8 cellular contexts compared by ENCODE assay signal in the genomic region with DNA sequence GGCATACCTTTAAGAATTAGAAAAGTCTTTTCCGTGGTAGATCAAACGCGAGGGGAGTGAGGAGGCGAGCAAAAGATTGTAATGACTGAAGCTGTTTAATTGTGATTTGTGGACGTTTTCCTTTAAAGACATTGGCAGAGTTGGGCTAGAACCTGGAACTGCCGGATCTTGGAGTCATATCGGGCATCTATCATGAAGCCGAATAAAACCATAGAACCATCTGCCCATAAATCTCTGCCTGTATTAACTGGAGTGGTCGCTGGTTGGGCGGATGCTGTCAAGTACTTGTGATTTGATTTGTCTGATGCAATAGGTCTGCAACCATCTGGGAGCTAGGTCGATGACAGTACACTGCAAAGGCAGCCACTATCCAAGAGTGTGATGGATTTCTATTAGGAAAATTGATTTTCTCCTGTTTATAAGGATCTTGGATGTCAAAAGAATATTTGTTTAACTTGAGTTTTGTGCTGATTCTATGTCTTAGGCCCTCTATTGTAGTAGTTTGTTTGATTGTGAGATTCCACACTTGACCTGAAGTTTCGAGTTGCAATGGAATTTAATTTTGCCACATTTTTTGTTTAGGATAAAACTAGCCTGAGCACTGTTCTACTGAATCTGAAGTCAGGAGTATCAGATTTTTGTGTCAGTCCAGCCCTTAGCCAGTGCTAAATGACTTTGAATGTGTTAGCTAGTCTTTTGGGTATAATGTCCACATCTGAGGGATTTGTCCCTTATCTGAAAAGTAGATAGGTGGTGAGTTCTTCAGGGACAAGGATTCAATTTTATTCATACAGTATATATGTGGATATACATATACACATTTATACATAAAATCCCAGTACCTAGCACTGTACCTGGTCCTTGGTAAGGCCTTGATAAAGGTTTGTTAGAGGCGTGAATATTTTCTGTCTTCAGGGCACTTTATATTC. TPM values are rescaled to one million over a fixed set of nuclear protein-coding genes. Genes with fewer than 3 reads are reported as not detected.
A peak's percentile ranks its signal among the peaks of the same experiment; 100 is the strongest.
DNase-seq lines count a peak whose midpoint lies in the region; ATAC-seq and TF ChIP-seq lines count a peak whose summit lies in the region.

No MANE protein-coding gene starts in this region.

- ATAC-seq in mucosa of descending colon: peak; percentile 24
- ATAC-seq in HG02798 (IDR thresholded peaks at IDR 0.05; ENCODE audit: poor library complexity, unreplicated experiment): no peak

- peak overlapping the region; percentile 95 for H3K27ac ChIP-seq in suprapubic skin

- H3K4me1 ChIP-seq in mucosa of descending colon (ENCODE audit: low read depth) (peaks cover 26% of the 10 kb centered on the region), suprapubic skin (peaks cover 40% of the 10 kb centered on the region)

- DNase-seq in Ammon's horn (ENCODE audit: low spot score) (peak; percentile 57), H4 (ENCODE audit: low spot score) (peak; percentile 81), NCI-H2227 treated with DMSO at 0.1 percent for 48 hours (lab: John Stamatoyannopoulos, UW) (peak; percentile 56), endothelial cell (ENCODE audit: low spot score) (no peak), mucosa of descending colon (peak in 1 of 3 donors; percentile 57), suprapubic skin (ENCODE audit: low spot score in 2 of 2) (no peak)
- DNase-seq in activated CD4-positive, alpha-beta T cell treated with anti-CD3 and anti-CD28 coated beads, Interleukin-2, amount 50 U/mL, for 4 hours: peak; percentile 25 to 43

- peaks cover 9% of the 10 kb centered on the region for H3K4me1 Mint-ChIP-seq in endothelial cell (ENCODE audit: unreplicated experiment)

- H3K4me3 ChIP-seq in mucosa of descending colon: peak overlapping the region; percentile 70
- H3K4me3 ChIP-seq in suprapubic skin: peak overlapping the region; percentile 92

- no peak for TF ChIP-seq EP300 in suprapubic skin (IDR thresholded peaks at IDR 0.05)

- H3K36me3 ChIP-seq in mucosa of descending colon (ENCODE audit: low read depth): no peaks in the 10 kb centered on the region
- H3K36me3 ChIP-seq in suprapubic skin: no peaks in the 10 kb centered on the region

- H3K9me3 ChIP-seq in mucosa of descending colon (no peaks in the 10 kb centered on the region), suprapubic skin (no peaks in the 10 kb centered on the region)

- 11% methylated on average over 13 of the region's 13 CpGs for whole genome bisulfite sequencing in suprapubic skin

- TF ChIP-seq CTCF in endothelial cell (IDR thresholded peaks at IDR 0.05; ENCODE audit: unreplicated experiment) (no peak), mucosa of descending colon (IDR thresholded peaks at IDR 0.05) (no peak), suprapubic skin (IDR thresholded peaks at IDR 0.05) (no peak)

- no peak for TF ChIP-seq POLR2A in suprapubic skin (IDR thresholded peaks at IDR 0.05)

- H3K27me3 Mint-ChIP-seq in endothelial cell (ENCODE audit: unreplicated experiment): no peaks in the 10 kb centered on the region

- no peaks in the 10 kb centered on the region for H3K9me3 Mint-ChIP-seq in endothelial cell (ENCODE audit: unreplicated experiment)

- intact Hi-C loops in mucosa of descending colon (cut with DNase I, micrococcal nuclease): no loop called here

- no peaks in the 10 kb centered on the region for H3K36me3 Mint-ChIP-seq in endothelial cell (ENCODE audit: low read depth, unreplicated experiment)

- peak overlapping the region; percentile 98 for H3K4me3 Mint-ChIP-seq in endothelial cell (ENCODE audit: unreplicated experiment)

- no peaks in the 10 kb centered on the region for H3K27me3 ChIP-seq in suprapubic skin

- H3K27ac Mint-ChIP-seq in endothelial cell (ENCODE audit: unreplicated experiment): peak overlapping the region; percentile 88

RNA-seq across cellular contexts. Expression of gene SARS1, which starts 1.2 kb away (rescaled TPM):
- total RNA-seq in H4 (2014; rRNA removed; shearing (Covaris generic)): 227 and 230 TPM in 2 replicates
- 125 TPM for total RNA-seq in endothelial cell (ENCODE audit: unreplicated experiment)
- total RNA-seq in mucosa of descending colon: 100 to 1,000 TPM; 124 to 143 (median 125) TPM
- 100 to 1,000 TPM; 144 to 169 (median 160) TPM for total RNA-seq in suprapubic skin

RNA-seq across cellular contexts. Expression of gene CELSR2, which starts 34.4 kb away (rescaled TPM):
- total RNA-seq in H4 (2014; rRNA removed; shearing (Covaris generic)): 1.7 and 1.9 TPM in 2 replicates
- total RNA-seq in endothelial cell (ENCODE audit: unreplicated experiment) (1.6 TPM), mucosa of descending colon (10 to 100 TPM in 1 of 3 donors, 1 to 10 TPM in 2; 2.8 to 14.7 (median 3.2) TPM), suprapubic skin (100 to 1,000 TPM; 106 to 145 (median 129) TPM)

Comparison
In these comparisons a context has a peak if more than half of its experiments do, and no peak if none do; other contexts are left out.
1. DNase-seq: peak in Ammon's horn (single experiment), H4 (single experiment), NCI-H2227 treated with DMSO at 0.1 percent for 48 hours (single experiment) and activated CD4-positive, alpha-beta T cell treated with anti-CD3 and anti-CD28 coated beads, Interleukin-2, amount 50 U/mL, for 4 hours (2 of 2); none in endothelial cell (single experiment) and suprapubic skin (0 of 2).
2. RNA of gene CELSR2, which starts 34.4 kb away (total RNA-seq): 106 to 145 TPM in suprapubic skin; 2.8 to 14.7 TPM in mucosa of descending colon, 1.7 to 1.9 TPM in H4 and 1.6 TPM in endothelial cell (single experiment); every median in the first group is over 4 times any median in the second.